ENCODE assay signal across 14 cellular contexts in genomic region chr2:213036836-213037235, GRCh38.
DNase-seq lines count a peak whose midpoint lies in the region; ATAC-seq and TF ChIP-seq lines count a peak whose summit lies in the region.
"Had no signal": no experiment of that assay in that cellular context is flagged by ENCODE, and none has a peak within 500 bp of the region (broad histone marks: within the 10 kb centered on the region; RNA-seq: fewer than 3 reads in every experiment).

No MANE protein-coding gene starts in this region.

- peak overlapping the region; percentile 44; the same call in 1 of the 2 replicates for H3K27ac Mint-ChIP-seq in WTC11
- H3K27ac Mint-ChIP-seq: dendritic cell treated with granulocyte-macrophage colony-stimulating factor and Interleukin-4, amounts not matched to agents 40 ng/mL and 50 ng/mL, for 4 days had no signal

- intact Hi-C loops in sigmoid colon (cut with DNase I): no loop called here
- intact Hi-C loops in mucosa of descending colon (cut with DNase I, micrococcal nuclease): no loop called here

- 0% methylated on average over 1 of the region's 1 CpG for WGBS in sigmoid colon, 2 donors

- POLR2A ChIA-PET in AG04450 (lab: Yijun Ruan, JAX) (interaction anchor here (0.6 kb wide), 1 partner anchor 341 kb away, joined by 5 read pairs; no protein-coding TSS in a partner anchor), WTC11 (lab: Charles Lee) (no interaction called here)

- no peak for TF ChIP-seq POLR2A in sigmoid colon (IDR thresholded peaks at IDR 0.05)

- CTCF ChIA-PET in AG04450 (lab: Charles Lee): no interaction called here
- CTCF ChIA-PET in WTC11 (lab: Charles Lee): no interaction called here

- no peaks in the 10 kb centered on the region for H3K9me3 Mint-ChIP-seq in WTC11
- H3K9me3 Mint-ChIP-seq: dendritic cell treated with granulocyte-macrophage colony-stimulating factor and Interleukin-4, amounts not matched to agents 40 ng/mL and 50 ng/mL, for 4 days; type B pancreatic cell had no signal

- no peaks in the 10 kb centered on the region; the same call in 1 of the 2 replicates for H3K4me1 Mint-ChIP-seq in WTC11

- ATAC-seq in WTC11: no peak
- no peak for ATAC-seq in mucosa of descending colon
- no peak for ATAC-seq in HG02642 (IDR thresholded peaks at IDR 0.05; ENCODE audit: poor library complexity, unreplicated experiment)
- ATAC-seq: pancreas, SK-N-SH treated with all-trans-retinoic acid at 6 μM for 48 hours had no signal

- H3K27ac ChIP-seq in AG04450 (ENCODE audit: low read depth, low read length) (no peak overlapping the region), sigmoid colon (no peak overlapping the region)
- H3K27ac ChIP-seq: pancreas had no signal

- H3K27me3 Mint-ChIP-seq in WTC11 (ENCODE audit: low read depth): no peaks in the 10 kb centered on the region
- H3K27me3 Mint-ChIP-seq: dendritic cell treated with granulocyte-macrophage colony-stimulating factor and Interleukin-4, amounts not matched to agents 40 ng/mL and 50 ng/mL, for 4 days; type B pancreatic cell had no signal

- no peaks in the 10 kb centered on the region for H3K36me3 Mint-ChIP-seq in WTC11

- H3K4me1 ChIP-seq in sigmoid colon (peaks cover 0 to 7% (median 0%) of the 10 kb centered on the region in 4 donors), mucosa of descending colon (ENCODE audit: low read depth) (peaks cover 4% of the 10 kb centered on the region)
- H3K4me1 ChIP-seq: pancreas had no signal

- H3K27me3 ChIP-seq in AG04450 (ENCODE audit: control insufficient read depth, insufficient read depth, low read length) (no peaks in the 10 kb centered on the region), sigmoid colon (no peaks in the 10 kb centered on the region)
- H3K27me3 ChIP-seq: pancreas had no signal

- H3K4me3 ChIP-seq in AG04450 (ENCODE audit: low read depth, low read length): no peak overlapping the region
- H3K4me3 ChIP-seq in foreskin fibroblast (ENCODE audit: low read depth in 1 of 2, low read length in 2 of 2): no peak overlapping the region
- H3K4me3 ChIP-seq in sigmoid colon: no peak overlapping the region
- no peak overlapping the region for H3K4me3 ChIP-seq in mucosa of descending colon
- H3K4me3 ChIP-seq: pancreas had no signal

- TF ChIP-seq CTCF in AG04450 (IDR thresholded peaks at IDR 0.05; ENCODE audit: low read depth, low read length) (no peak), WTC11 (IDR thresholded peaks at IDR 0.05) (no peak), foreskin fibroblast (IDR thresholded peaks at IDR 0.05; ENCODE audit: low read depth, low read length) (no peak), sigmoid colon (IDR thresholded peaks at IDR 0.05) (no peak), mucosa of descending colon (IDR thresholded peaks at IDR 0.05) (no peak)

- H3K4me3 Mint-ChIP-seq in WTC11: no peak overlapping the region
- H3K4me3 Mint-ChIP-seq: dendritic cell treated with granulocyte-macrophage colony-stimulating factor and Interleukin-4, amounts not matched to agents 40 ng/mL and 50 ng/mL, for 4 days; type B pancreatic cell had no signal

- H3K9me3 ChIP-seq in AG04450 (ENCODE audit: control insufficient read depth, insufficient read depth, low read length) (no peaks in the 10 kb centered on the region), sigmoid colon (no peaks in the 10 kb centered on the region), mucosa of descending colon (no peaks in the 10 kb centered on the region)
- H3K9me3 ChIP-seq: pancreas had no signal

- H3K36me3 ChIP-seq in sigmoid colon (no peaks in the 10 kb centered on the region), mucosa of descending colon (ENCODE audit: low read depth) (no peaks in the 10 kb centered on the region)
- H3K36me3 ChIP-seq: pancreas had no signal

- DNase-seq in AG04450 (ENCODE audit: low read depth, low spot score): peak; percentile 18
- peak; percentile 28 for DNase-seq in GM04504 (ENCODE audit: low read depth)
- DNase-seq in WTC11 (ENCODE audit: low spot score): no peak
- peak; percentile 35 to 46 for DNase-seq in foreskin fibroblast
- no peak for DNase-seq in activated CD4-positive, CD25-positive, alpha-beta regulatory T cell (lab: John Stamatoyannopoulos, UW)
- DNase-seq in sigmoid colon: no peak
- no peak for DNase-seq in mucosa of descending colon
- DNase-seq: DMS53, GOT3, pancreas had no signal

- TF ChIP-seq EP300 in sigmoid colon (IDR thresholded peaks at IDR 0.05): no peak

TF ChIP-seq in WTC11, 78 proteins besides CTCF, POLR2A, EP300 and RAD21:
- TF ChIP-seq JAZF1 (CRISPR knock-in tag; IDR thresholded peaks at IDR 0.05): no peak
- TF ChIP-seq ZNF671 (CRISPR knock-in tag; IDR thresholded peaks at IDR 0.05): no peak
- no peak for TF ChIP-seq ELF4 (CRISPR knock-in tag; IDR thresholded peaks at IDR 0.05; ENCODE audit: low read depth)
- no peak for TF ChIP-seq SMAD3 (CRISPR knock-in tag; IDR thresholded peaks at IDR 0.05; ENCODE audit: borderline replicate concordance)
- TF ChIP-seq ZNF512 (CRISPR knock-in tag; IDR thresholded peaks at IDR 0.05; ENCODE audit: borderline replicate concordance): no peak
- TF ChIP-seq PRRX2 (CRISPR knock-in tag; IDR thresholded peaks at IDR 0.05): no peak
- TF ChIP-seq PRDM15 (CRISPR knock-in tag; IDR thresholded peaks at IDR 0.05): no peak
- TF ChIP-seq TEAD1 (CRISPR knock-in tag; IDR thresholded peaks at IDR 0.05): no peak

Comparison
In these comparisons a context has a peak if more than half of its experiments do, and no peak if none do; other contexts are left out.
1. DNase-seq: peak in AG04450 (single experiment), GM04504 (single experiment) and foreskin fibroblast (2 of 2); none in WTC11 (single experiment), activated CD4-positive, CD25-positive, alpha-beta regulatory T cell (0 of 4), sigmoid colon (single experiment) and mucosa of descending colon (0 of 3).